Comparison of ENCODE assay signal across 1 cellular context in the genomic region with DNA sequence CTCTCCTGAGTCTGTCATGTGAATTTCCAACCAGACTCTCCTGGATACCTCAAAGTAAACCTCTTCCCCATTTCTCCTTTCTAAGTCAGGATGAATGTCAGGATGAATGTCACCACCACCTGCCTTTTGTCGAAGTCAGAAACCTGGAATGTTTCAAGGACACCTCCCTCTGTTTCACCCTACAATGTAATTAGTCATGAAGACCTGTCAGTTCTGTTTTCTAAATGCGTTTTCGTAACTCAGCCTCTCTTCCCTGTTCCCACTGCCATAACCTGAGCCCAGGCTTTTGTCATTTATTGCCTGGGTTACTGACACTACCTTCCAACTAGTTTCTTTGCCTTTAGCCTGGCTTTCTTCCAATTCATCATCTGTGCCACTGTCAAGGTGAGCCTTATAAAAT.
TF ChIP-seq lines count a peak whose summit lies in the region.

No MANE protein-coding gene starts in this region.

TF ChIP-seq in HepG2, 621 proteins besides CTCF, POLR2A, EP300 and RAD21:
- TF ChIP-seq ETS1 (CRISPR knock-in tag; IDR thresholded peaks at IDR 0.05): no peak
- TF ChIP-seq ASH2L (IDR thresholded peaks at IDR 0.05; ENCODE audit: insufficient read length, low read depth, low read length): no peak
- no peak for TF ChIP-seq AHR (CRISPR knock-in tag; IDR thresholded peaks at IDR 0.05)
- TF ChIP-seq EHMT2 (IDR thresholded peaks at IDR 0.05; ENCODE audit: borderline replicate concordance, low read depth, low read length): no peak
- TF ChIP-seq ZNF558 (CRISPR knock-in tag; IDR thresholded peaks at IDR 0.05; ENCODE audit: borderline replicate concordance): no peak
- no peak for TF ChIP-seq ZNF335 (CRISPR knock-in tag; IDR thresholded peaks at IDR 0.05)
- TF ChIP-seq CERS6 (CRISPR knock-in tag; IDR thresholded peaks at IDR 0.05): no peak
- no peak for TF ChIP-seq ZNF556 (CRISPR knock-in tag; IDR thresholded peaks at IDR 0.05; ENCODE audit: borderline replicate concordance)
- TF ChIP-seq, protein P1, sequence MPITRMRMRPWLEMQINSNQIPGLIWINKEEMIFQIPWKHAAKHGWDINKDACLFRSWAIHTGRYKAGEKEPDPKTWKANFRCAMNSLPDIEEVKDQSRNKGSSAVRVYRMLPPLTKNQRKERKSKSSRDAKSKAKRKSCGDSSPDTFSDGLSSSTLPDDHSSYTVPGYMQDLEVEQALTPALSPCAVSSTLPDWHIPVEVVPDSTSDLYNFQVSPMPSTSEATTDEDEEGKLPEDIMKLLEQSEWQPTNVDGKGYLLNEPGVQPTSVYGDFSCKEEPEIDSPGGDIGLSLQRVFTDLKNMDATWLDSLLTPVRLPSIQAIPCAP (CRISPR knock-in tag; IDR thresholded peaks at IDR 0.05; ENCODE audit: low read depth): no peak
- TF ChIP-seq TMF1 (CRISPR knock-in tag; IDR thresholded peaks at IDR 0.05; ENCODE audit: low read depth): no peak
- TF ChIP-seq ZNF264 (CRISPR knock-in tag; IDR thresholded peaks at IDR 0.05): no peak
- TF ChIP-seq ZBTB43 (CRISPR knock-in tag; conservative IDR thresholded peaks at IDR 0.05): no peak
- TF ChIP-seq, protein P2, sequence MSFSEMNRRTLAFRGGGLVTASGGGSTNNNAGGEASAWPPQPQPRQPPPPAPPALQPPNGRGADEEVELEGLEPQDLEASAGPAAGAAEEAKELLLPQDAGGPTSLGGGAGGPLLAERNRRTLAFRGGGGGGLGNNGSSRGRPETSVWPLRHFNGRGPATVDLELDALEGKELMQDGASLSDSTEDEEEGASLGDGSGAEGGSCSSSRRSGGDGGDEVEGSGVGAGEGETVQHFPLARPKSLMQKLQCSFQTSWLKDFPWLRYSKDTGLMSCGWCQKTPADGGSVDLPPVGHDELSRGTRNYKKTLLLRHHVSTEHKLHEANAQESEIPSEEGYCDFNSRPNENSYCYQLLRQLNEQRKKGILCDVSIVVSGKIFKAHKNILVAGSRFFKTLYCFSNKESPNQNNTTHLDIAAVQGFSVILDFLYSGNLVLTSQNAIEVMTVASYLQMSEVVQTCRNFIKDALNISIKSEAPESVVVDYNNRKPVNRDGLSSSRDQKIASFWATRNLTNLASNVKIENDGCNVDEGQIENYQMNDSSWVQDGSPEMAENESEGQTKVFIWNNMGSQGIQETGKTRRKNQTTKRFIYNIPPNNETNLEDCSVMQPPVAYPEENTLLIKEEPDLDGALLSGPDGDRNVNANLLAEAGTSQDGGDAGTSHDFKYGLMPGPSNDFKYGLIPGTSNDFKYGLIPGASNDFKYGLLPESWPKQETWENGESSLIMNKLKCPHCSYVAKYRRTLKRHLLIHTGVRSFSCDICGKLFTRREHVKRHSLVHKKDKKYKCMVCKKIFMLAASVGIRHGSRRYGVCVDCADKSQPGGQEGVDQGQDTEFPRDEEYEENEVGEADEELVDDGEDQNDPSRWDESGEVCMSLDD (CRISPR knock-in tag; IDR thresholded peaks at IDR 0.05; ENCODE audit: borderline replicate concordance): no peak
